ENCODE assay signal across 8 cellular contexts in genomic region chr7:47581821-47582747, GRCh38. TPM values are rescaled to one million over a fixed set of nuclear protein-coding genes. Genes with fewer than 3 reads are reported as not detected.
DNase-seq lines count a peak whose midpoint lies in the region; ATAC-seq and TF ChIP-seq lines count a peak whose summit lies in the region.

Gene TNS3 (minus strand): TSS chr7:47582111. CDS start chr7:47439636, 142,475 bp downstream.

- DNase-seq in MG63 (peak; percentile 59), choroid plexus epithelial cell (ENCODE audit: low read depth) (peak; percentile 51), left lung (peak in 1 of 2 donors; percentile 85), substantia nigra (lab: John Stamatoyannopoulos, UW) (peak in 6 of 49 donors; percentile 17 to 46 (median 32)), A673 (ENCODE audit: low spot score) (no peak), occipital lobe (lab: John Stamatoyannopoulos, UW) (no peak)
- no peak for DNase-seq in activated naive CD4-positive, alpha-beta T cell treated with anti-CD3 and anti-CD28 coated beads for 36 hours

- POLR2A ChIA-PET in A673 (lab: Charles Lee; ENCODE audit: low non-redundant PET) = no interaction called here

- CTCF ChIA-PET in A673 (lab: Charles Lee) = no interaction called here
- CTCF ChIA-PET in activated naive CD4-positive, alpha-beta T cell treated with anti-CD3 and anti-CD28 coated beads for 36 hours (lab: Charles Lee) = no interaction called here

- no peak within 1 kb of the TSS for H3K4me3 Mint-ChIP-seq in activated naive CD4-positive, alpha-beta T cell treated with anti-CD3 and anti-CD28 coated beads for 36 hours

- H3K27ac ChIP-seq in BLaER1 treated with 17β-estradiol and CSF1 and Interleukin-3, amounts not matched to agents 10 nM and 100 nM = peak within 1 kb of the TSS; percentile 81 to 96 (median 88)
- peak within 1 kb of the TSS; percentile 80 to 83 for H3K27ac ChIP-seq in left lung
- peak within 1 kb of the TSS; percentile 45 for H3K27ac ChIP-seq in substantia nigra (ENCODE audit: low read depth, low read length, poor library complexity, severe bottlenecking)
- no peak within 1 kb of the TSS for H3K27ac ChIP-seq in A673 (ENCODE audit: low read depth, low read length, poor library complexity, severe bottlenecking)

- BruUV-seq in A673 (replicated peaks; lab: Mats Ljungman, UMichigan) = no TSS peak

- no peak within 1 kb of the TSS for H3K27ac Mint-ChIP-seq in activated naive CD4-positive, alpha-beta T cell treated with anti-CD3 and anti-CD28 coated beads for 36 hours

- no peaks in the 10 kb centered on the region for H3K36me3 ChIP-seq in BLaER1 treated with 17β-estradiol and CSF1 and Interleukin-3, amounts not matched to agents 10 nM and 100 nM
- H3K36me3 ChIP-seq in MG63 = peaks cover 12% of the 10 kb centered on the region
- H3K36me3 ChIP-seq in left lung = no peaks in the 10 kb centered on the region
- no peaks in the 10 kb centered on the region for H3K36me3 ChIP-seq in A673 (ENCODE audit: insufficient read depth, low read length, poor library complexity, severe bottlenecking)

- TF ChIP-seq CTCF in choroid plexus epithelial cell (conservative IDR thresholded peaks at IDR 0.05; ENCODE audit: low read depth, low read length) (no peak), left lung (IDR thresholded peaks at IDR 0.05) (peak in 1 of 2 donors; percentile 18), A673 (conservative IDR thresholded peaks at IDR 0.05; ENCODE audit: low read depth, low read length) (no peak)

- peaks cover 4% of the 10 kb centered on the region for H3K4me1 Mint-ChIP-seq in activated naive CD4-positive, alpha-beta T cell treated with anti-CD3 and anti-CD28 coated beads for 36 hours (ENCODE audit: low read depth)

- H3K36me3 Mint-ChIP-seq in activated naive CD4-positive, alpha-beta T cell treated with anti-CD3 and anti-CD28 coated beads for 36 hours (ENCODE audit: low read depth) = no peaks in the 10 kb centered on the region

- H3K9ac ChIP-seq in BLaER1 treated with 17β-estradiol and CSF1 and Interleukin-3, amounts not matched to agents 10 nM and 100 nM = peak within 1 kb of the TSS; percentile 84 to 94 (median 91)

- no peaks in the 10 kb centered on the region for H4K20me1 ChIP-seq in BLaER1 treated with 17β-estradiol and CSF1 and Interleukin-3, amounts not matched to agents 10 nM and 100 nM

- peaks cover 8 to 41% (median 36%) of the 10 kb centered on the region in 11 experiments; a peak in 21 of 22 replicates for H3K27me3 ChIP-seq in BLaER1 treated with 17β-estradiol and CSF1 and Interleukin-3, amounts not matched to agents 10 nM and 100 nM
- H3K27me3 ChIP-seq in MG63 (no peaks in the 10 kb centered on the region), left lung (peaks cover 0 to 26% of the 10 kb centered on the region in 2 donors), A673 (replicated peaks; ENCODE audit: insufficient read depth, low read depth, low read length, poor library complexity) (peaks cover 32% of the 10 kb centered on the region)

- peaks cover 40 to 84% (median 59%) of the 10 kb centered on the region in 10 experiments for H3K4me1 ChIP-seq in BLaER1 treated with 17β-estradiol and CSF1 and Interleukin-3, amounts not matched to agents 10 nM and 100 nM
- H3K4me1 ChIP-seq in left lung (peaks cover 35 to 82% of the 10 kb centered on the region in 2 donors), A673 (ENCODE audit: insufficient read depth, low read length, poor library complexity, severe bottlenecking) (no peaks in the 10 kb centered on the region)

- H3K4me3 ChIP-seq in BLaER1 treated with 17β-estradiol and CSF1 and Interleukin-3, amounts not matched to agents 10 nM and 100 nM = peak within 1 kb of the TSS; percentile 79 to 92 (median 84)
- H3K4me3 ChIP-seq in MG63 (peak within 1 kb of the TSS; percentile 71), choroid plexus epithelial cell (ENCODE audit: low read depth, low read length) (peak within 1 kb of the TSS; percentile 81), left lung (peak within 1 kb of the TSS; percentile 63 to 72), A673 (ENCODE audit: low read depth, low read length, poor library complexity, severe bottlenecking) (no peak within 1 kb of the TSS)

- H3K9me3 ChIP-seq in BLaER1 treated with 17β-estradiol and CSF1 and Interleukin-3, amounts not matched to agents 10 nM and 100 nM (replicated peaks in 1 of 11) = peaks cover 0 to 9% (median 6%) of the 10 kb centered on the region in 11 experiments; a peak in 10 of 22 replicates
- H3K9me3 ChIP-seq in MG63 (no peaks in the 10 kb centered on the region), left lung (no peaks in the 10 kb centered on the region), A673 (ENCODE audit: low read depth, low read length, poor library complexity, severe bottlenecking) (no peaks in the 10 kb centered on the region)

- H3K27me3 Mint-ChIP-seq in activated naive CD4-positive, alpha-beta T cell treated with anti-CD3 and anti-CD28 coated beads for 36 hours (ENCODE audit: low read depth) = peaks cover 38% of the 10 kb centered on the region

- ATAC-seq in left lung = peak; percentile 69

- intact Hi-C loops in left lung (cut with DNase I) (no loop called here), A673 (cut with micrococcal nuclease; ENCODE audit: unreplicated experiment) (no loop called here)
- intact Hi-C loops in activated naive CD4-positive, alpha-beta T cell treated with anti-CD3 and anti-CD28 coated beads for 36 hours (cut with micrococcal nuclease) = no loop called here

- peak within 1 kb of the TSS; percentile 86 to 99 (median 96) for H3K4me2 ChIP-seq in BLaER1 treated with 17β-estradiol and CSF1 and Interleukin-3, amounts not matched to agents 10 nM and 100 nM

- H3K9me3 Mint-ChIP-seq in activated naive CD4-positive, alpha-beta T cell treated with anti-CD3 and anti-CD28 coated beads for 36 hours = no peaks in the 10 kb centered on the region

RNA-seq across cellular contexts. Expression of gene TNS3, which starts in this region (rescaled TPM):
- total RNA-seq in MG63 (2014; rRNA removed; shearing (Covaris generic); ENCODE audit: low replicate concordance) = 27.6 and 43.1 TPM in 2 replicates
- 100 to 1,000 TPM; 126 to 151 TPM for total RNA-seq in left lung
- 0.04 TPM in 1 of 2 replicates, not detected in the other for total RNA-seq in A673 (2021)
- 7.5 TPM for total RNA-seq in occipital lobe
- total RNA-seq in activated naive CD4-positive, alpha-beta T cell treated with anti-CD3 and anti-CD28 coated beads for 36 hours = under 1 TPM; 0.12 to 0.19 TPM

Comparison
In these comparisons a context has a peak if more than half of its experiments do, and no peak if none do; other contexts are left out.
1. DNase-seq: peak in MG63 (single experiment) and choroid plexus epithelial cell (single experiment); none in A673 (single experiment), occipital lobe (single experiment) and activated naive CD4-positive, alpha-beta T cell treated with anti-CD3 and anti-CD28 coated beads for 36 hours (single experiment).